Comparison of ENCODE assay signal across 8 cellular contexts in the genomic region with DNA sequence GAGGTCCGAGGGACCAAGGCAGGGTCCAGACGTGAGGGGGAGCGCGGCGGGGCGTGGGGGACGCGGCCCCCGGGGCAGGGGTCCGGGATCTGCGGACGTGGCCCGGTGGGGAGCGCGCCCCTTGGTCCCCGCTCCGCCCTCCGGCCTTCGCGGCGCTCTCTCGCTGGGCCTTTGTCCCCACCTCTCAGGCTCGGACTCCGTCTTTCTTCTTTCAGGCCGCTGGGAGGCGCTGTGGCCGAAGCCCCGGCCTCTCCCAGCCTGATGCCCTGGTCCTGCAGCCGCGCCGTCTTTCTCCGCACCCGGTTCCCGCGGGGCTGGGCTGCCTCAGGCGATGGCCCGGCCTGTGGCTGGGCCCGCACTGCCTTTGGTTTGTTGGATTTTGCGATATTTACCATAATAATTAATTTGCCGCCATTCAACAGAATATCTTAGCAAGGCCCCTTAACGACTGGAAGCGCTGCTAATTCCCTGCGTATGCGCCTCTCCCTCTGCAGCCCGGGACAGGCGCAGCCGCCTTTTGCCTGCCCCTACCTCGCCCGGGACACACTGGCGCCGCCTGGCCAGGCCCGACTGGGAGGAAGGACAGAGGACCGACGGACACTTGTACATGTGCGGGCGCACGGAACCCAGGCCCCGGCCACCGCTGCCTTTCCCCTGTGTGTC. TPM values are rescaled to one million over a fixed set of nuclear protein-coding genes. Genes with fewer than 3 reads are reported as not detected.
A peak's percentile ranks its signal among the peaks of the same experiment; 100 is the strongest.
DNase-seq lines count a peak whose midpoint lies in the region; ATAC-seq and TF ChIP-seq lines count a peak whose summit lies in the region.

No MANE protein-coding gene starts in this region.

- no peak overlapping the region for H3K27ac ChIP-seq in OCI-LY7 (ENCODE audit: low read depth, low read length, poor library complexity, severe bottlenecking)
- H3K27ac ChIP-seq in colonic mucosa = no peak overlapping the region
- H3K27ac ChIP-seq in liver (ENCODE audit: low read depth in 1 of 2, low read length in 2 of 2) = no peak overlapping the region

- H3K36me3 ChIP-seq in OCI-LY7 (ENCODE audit: insufficient read depth, low read length) = no peaks in the 10 kb centered on the region
- H3K36me3 ChIP-seq in colonic mucosa = no peaks in the 10 kb centered on the region
- H3K36me3 ChIP-seq in liver (ENCODE audit: control insufficient read depth in 4 of 4, insufficient read depth in 3 of 4, low read depth in 1 of 4, low read length in 3 of 4) = no peaks in the 10 kb centered on the region

- H3K9me3 ChIP-seq in OCI-LY7 (ENCODE audit: low read length) (no peaks in the 10 kb centered on the region), colonic mucosa (no peaks in the 10 kb centered on the region), liver (ENCODE audit: control insufficient read depth in 4 of 4, low read length in 3 of 4) (no peaks in the 10 kb centered on the region)

- WGBS in liver = 3% methylated on average over 59 of the region's 59 CpGs

- DNase-seq in NCI-H187 (lab: John Stamatoyannopoulos, UW) = peak; percentile 40 to 65
- DNase-seq in NCI-H187 treated with DMSO at 0.1 percent for 48 hours (lab: John Stamatoyannopoulos, UW) = no peak
- DNase-seq in OCI-LY7 (ENCODE audit: low spot score) = peak; percentile 26
- no peak for DNase-seq in colonic mucosa
- peak; percentile 47 for DNase-seq in stromal cell of bone marrow (ENCODE audit: low read depth)

- no peaks in the 10 kb centered on the region for H4K20me1 ChIP-seq in OCI-LY7 (ENCODE audit: insufficient read depth, low read length)

- ATAC-seq in HG02884 (IDR thresholded peaks at IDR 0.05; ENCODE audit: unreplicated experiment) = peak; percentile 38
- ATAC-seq in HG03039 (IDR thresholded peaks at IDR 0.05; ENCODE audit: unreplicated experiment) = no peak

- H3K4me1 ChIP-seq in OCI-LY7 (ENCODE audit: insufficient read depth, low read length, poor library complexity, severe bottlenecking) (no peaks in the 10 kb centered on the region), colonic mucosa (peaks cover 15% of the 10 kb centered on the region), liver (ENCODE audit: control insufficient read depth in 4 of 4, insufficient read depth in 4 of 4, low read length in 3 of 4) (peaks cover 12 to 46% (median 33%) of the 10 kb centered on the region in 4 donors)

- TF ChIP-seq RAD21 in liver (IDR thresholded peaks at IDR 0.05) = peak in 1 of 2 donors; percentile 53

- H3K9me2 ChIP-seq in OCI-LY7 (ENCODE audit: insufficient read depth, low read length) = no peaks in the 10 kb centered on the region

- no peak overlapping the region for H3K9ac ChIP-seq in colonic mucosa (ENCODE audit: low read depth in 2 of 2, low read length in 2 of 2)
- H3K9ac ChIP-seq in liver (ENCODE audit: low read depth in 1 of 2, low read length in 2 of 2) = no peak overlapping the region

- H3K4me3 ChIP-seq in OCI-LY7 (ENCODE audit: low read depth, low read length, poor library complexity, severe bottlenecking) (no peak overlapping the region), colonic mucosa (peak overlapping the region; percentile 28), liver (ENCODE audit: low read depth in 1 of 3, low read length in 3 of 3) (peak overlapping the region in 1 of 3 donors; percentile 42)

- CTCF ChIA-PET in OCI-LY7 (lab: Charles Lee; ENCODE audit: unreplicated experiment) = no interaction called here

- no TSS peak for BruUV-seq in OCI-LY7 (replicated peaks; lab: Mats Ljungman, UMichigan)

- no peak overlapping the region; the same call in 1 of the 2 replicates for H3K4me2 ChIP-seq in OCI-LY7 (ENCODE audit: low read length)

- no peaks in the 10 kb centered on the region for H3K79me2 ChIP-seq in OCI-LY7 (ENCODE audit: insufficient read depth, low read depth, low read length)

- TF ChIP-seq CTCF in OCI-LY7 (conservative IDR thresholded peaks at IDR 0.05; ENCODE audit: low read length) = peak; percentile 76
- peak; percentile 53 for TF ChIP-seq CTCF in colonic mucosa (IDR thresholded peaks at IDR 0.05)
- TF ChIP-seq CTCF in liver (IDR thresholded peaks at IDR 0.05; ENCODE audit: low read depth, low read length, missing input control) = peak; percentile 43

- peaks cover 55% of the 10 kb centered on the region for H3K27me3 ChIP-seq in colonic mucosa
- H3K27me3 ChIP-seq in liver (ENCODE audit: control insufficient read depth in 4 of 4, insufficient read depth in 4 of 4, low read length in 3 of 4) = peaks cover 5 to 24% (median 12%) of the 10 kb centered on the region in 4 donors

- no peak overlapping the region for H2AFZ ChIP-seq in OCI-LY7 (ENCODE audit: low read length)

- POLR2A ChIA-PET in OCI-LY7 (lab: Charles Lee) = no interaction called here

- intact Hi-C loops in OCI-LY7 (cut with micrococcal nuclease; ENCODE audit: unreplicated experiment) = no loop called here
- intact Hi-C loops in colonic mucosa (cut with DNase I) = loop anchor here (10.0 kb wide), 1 partner anchor 387 kb away; no protein-coding TSS in a partner anchor

TF ChIP-seq in liver, 16 proteins besides CTCF, POLR2A, EP300 and RAD21:
- TF ChIP-seq JUND (IDR thresholded peaks at IDR 0.05) (no peak), YY1 (IDR thresholded peaks at IDR 0.05) (no peak), FOXA2 (IDR thresholded peaks at IDR 0.05) (no peak), HNF4A (conservative IDR thresholded peaks at IDR 0.05) (no peak), GABPA (IDR thresholded peaks at IDR 0.05 in 1 of 2, conservative IDR thresholded peaks at IDR 0.05 in 1 of 2) (no peak), SP1 (IDR thresholded peaks at IDR 0.05) (no peak), REST (IDR thresholded peaks at IDR 0.05) (no peak), TAF1 (conservative IDR thresholded peaks at IDR 0.05) (no peak), RXRA (IDR thresholded peaks at IDR 0.05) (no peak), FOXA1 (IDR thresholded peaks at IDR 0.05) (no peak), EGR1 (IDR thresholded peaks at IDR 0.05; ENCODE audit: low read depth in 2 of 2) (no peak), HNF4G (IDR thresholded peaks at IDR 0.05) (no peak), NR2F2 (IDR thresholded peaks at IDR 0.05) (no peak), ZBTB33 (IDR thresholded peaks at IDR 0.05) (no peak)
- TF ChIP-seq, protein P1, sequence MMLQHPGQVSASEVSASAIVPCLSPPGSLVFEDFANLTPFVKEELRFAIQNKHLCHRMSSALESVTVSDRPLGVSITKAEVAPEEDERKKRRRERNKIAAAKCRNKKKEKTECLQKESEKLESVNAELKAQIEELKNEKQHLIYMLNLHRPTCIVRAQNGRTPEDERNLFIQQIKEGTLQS (IDR thresholded peaks at IDR 0.05) = no peak
- TF ChIP-seq, protein P2, sequence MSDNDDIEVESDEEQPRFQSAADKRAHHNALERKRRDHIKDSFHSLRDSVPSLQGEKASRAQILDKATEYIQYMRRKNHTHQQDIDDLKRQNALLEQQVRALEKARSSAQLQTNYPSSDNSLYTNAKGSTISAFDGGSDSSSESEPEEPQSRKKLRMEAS (IDR thresholded peaks at IDR 0.05) = no peak
TF ChIP-seq in liver: peak in this region for 0.

RNA-seq across cellular contexts. Expression of gene SIX3, which starts 10.8 kb away (rescaled TPM):
- not detected in 2 replicates for total RNA-seq in OCI-LY7 (2014; rRNA removed; shearing (Covaris generic))
- total RNA-seq in OCI-LY7 (2022) (not detected in 2 replicates), colonic mucosa (not detected), liver (not detected)
- not detected for polyA plus RNA-seq in liver

RNA-seq across cellular contexts. Expression of gene SIX2, which starts 57.0 kb away (rescaled TPM):
- not detected in 2 replicates for total RNA-seq in OCI-LY7 (2014; rRNA removed; shearing (Covaris generic))
- total RNA-seq in OCI-LY7 (2022) (not detected in 2 replicates), colonic mucosa (under 1 TPM in 1 of 2 donors, not detected in 1; 0.10 TPM), liver (not detected)
- polyA plus RNA-seq in liver = not detected

Comparison
In these comparisons a context has a peak if more than half of its experiments do, and no peak if none do; other contexts are left out.
1. DNase-seq: peak in NCI-H187 (2 of 2), OCI-LY7 (single experiment) and stromal cell of bone marrow (single experiment); none in NCI-H187 treated with DMSO at 0.1 percent for 48 hours (single experiment) and colonic mucosa (single experiment).
2. Peak in every context shown above with its lines, with median percentiles within 50 percentile points of each other: CTCF ChIP-seq.